ENCODE assay signal across 2 cellular contexts in genomic region chr7:53504914-53505313, GRCh38.
TF ChIP-seq lines count a peak whose summit lies in the region.

No MANE protein-coding gene starts in this region.

TF ChIP-seq in IMR-90, 13 proteins besides CTCF, POLR2A, EP300 and RAD21:
- no peak for TF ChIP-seq CHD1 (IDR thresholded peaks at IDR 0.05; ENCODE audit: low read depth, low read length)
- 0 out of 2 replicates have a peak, but pooled peaks have one; percentile 17 for TF ChIP-seq CEBPB (IDR thresholded peaks at IDR 0.05; ENCODE audit: low read depth, low read length)

TF ChIP-seq in endothelial cell of umbilical vein, 7 proteins besides CTCF, POLR2A, EP300 and RAD21:
- TF ChIP-seq JUN (IDR thresholded peaks at IDR 0.05; ENCODE audit: borderline replicate concordance, insufficient read depth, insufficient read length, low read depth) (peak; percentile 7), FOS (IDR thresholded peaks at IDR 0.05; ENCODE audit: borderline replicate concordance, insufficient read depth, low read length) (no peak)
